In the genomic region with DNA sequence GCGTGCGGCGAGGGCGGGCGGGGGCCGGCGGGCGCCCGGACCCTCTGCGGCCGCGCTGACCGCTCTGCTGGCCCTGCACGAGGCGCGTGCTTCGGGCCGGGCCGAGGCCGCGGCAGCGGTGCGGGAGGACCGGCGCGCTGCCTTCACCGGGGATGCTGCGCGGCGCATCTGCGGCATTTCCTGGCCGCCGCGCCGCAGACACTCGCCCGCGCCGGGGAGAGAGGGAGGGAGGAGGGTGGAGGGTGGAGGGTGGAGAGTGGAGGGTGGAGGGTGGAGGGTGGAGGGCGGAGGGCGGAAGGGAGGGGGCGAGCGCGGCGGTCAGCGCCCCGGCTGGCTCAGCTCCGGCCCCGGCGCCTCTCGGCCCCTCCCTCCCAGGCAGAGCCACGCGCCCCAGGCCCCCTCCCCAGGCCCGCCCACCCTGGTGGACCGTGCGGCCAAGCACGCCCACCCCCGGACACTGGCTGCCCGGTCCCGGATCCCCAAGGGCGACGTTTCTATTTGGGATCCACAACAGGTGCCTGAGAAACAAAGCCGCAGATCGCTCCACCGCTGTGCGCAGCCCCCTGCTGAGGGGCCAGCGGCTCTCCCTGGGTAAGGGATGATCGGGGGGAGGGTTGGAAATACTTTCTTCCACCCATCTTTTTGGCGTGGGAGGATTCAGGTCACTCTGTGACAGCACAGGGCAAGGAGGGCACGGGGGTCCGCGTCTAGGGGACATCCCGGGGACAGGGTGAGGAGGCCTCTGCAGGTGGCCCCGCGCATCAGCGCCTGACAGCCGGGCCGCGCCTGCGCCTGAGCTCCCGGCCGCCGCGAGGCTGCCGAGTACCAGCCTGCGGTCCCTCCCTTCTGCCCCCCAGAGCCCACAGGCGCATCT, we compare ENCODE assay signal across 1 cellular context.
A peak's percentile ranks its signal among the peaks of the same experiment; 100 is the strongest.
TF ChIP-seq lines count a peak whose summit lies in the region.

No MANE protein-coding gene starts in this region.

TF ChIP-seq in HepG2, 621 proteins besides CTCF, POLR2A, EP300 and RAD21 (continued from another document and continues in another):
- TF ChIP-seq FOXK1 (CRISPR knock-in tag; IDR thresholded peaks at IDR 0.05; ENCODE audit: borderline replicate concordance, low read depth) (peak; percentile 14; the same call in 1 of the 2 replicates), GLMP (CRISPR knock-in tag; IDR thresholded peaks at IDR 0.05; ENCODE audit: borderline replicate concordance) (no peak), JARID2 (CRISPR knock-in tag; IDR thresholded peaks at IDR 0.05; ENCODE audit: insufficient replicate concordance) (peak; percentile 24), SMARCE1 (IDR thresholded peaks at IDR 0.05; ENCODE audit: borderline replicate concordance) (no peak), SMYD3 (CRISPR knock-in tag; IDR thresholded peaks at IDR 0.05) (0 out of 2 replicates have a peak, but pooled peaks have one; percentile 14), ZNF713 (CRISPR knock-in tag; IDR thresholded peaks at IDR 0.05) (no peak), REXO4 (CRISPR knock-in tag; IDR thresholded peaks at IDR 0.05; ENCODE audit: borderline replicate concordance) (no peak), ZBTB20 (CRISPR knock-in tag; IDR thresholded peaks at IDR 0.05; ENCODE audit: borderline replicate concordance, low read depth) (no peak), CEBPB (IDR thresholded peaks at IDR 0.05; ENCODE audit: borderline replicate concordance, low read depth, low read length) (no peak), DPF2 (CRISPR knock-in tag; IDR thresholded peaks at IDR 0.05; ENCODE audit: borderline replicate concordance, low read depth) (no peak), MLXIP (CRISPR knock-in tag; IDR thresholded peaks at IDR 0.05; ENCODE audit: borderline replicate concordance) (no peak), RBAK (CRISPR knock-in tag; IDR thresholded peaks at IDR 0.05) (no peak), MIER2 (CRISPR knock-in tag; IDR thresholded peaks at IDR 0.05) (no peak), CEBPZ (IDR thresholded peaks at IDR 0.05; ENCODE audit: low read length) (no peak), HNRNPUL1 (IDR thresholded peaks at IDR 0.05; ENCODE audit: low read depth, low read length) (no peak), TGIF2 (CRISPR knock-in tag; IDR thresholded peaks at IDR 0.05) (peak; percentile 68), ZFP36 (IDR thresholded peaks at IDR 0.05; ENCODE audit: borderline replicate concordance, low read depth, low read length, partially characterized antibody) (no peak), ZNF367 (CRISPR knock-in tag; IDR thresholded peaks at IDR 0.05; ENCODE audit: borderline replicate concordance) (0 out of 2 replicates have a peak, but pooled peaks have one; percentile 73), ZBTB21 (CRISPR knock-in tag; IDR thresholded peaks at IDR 0.05) (no peak), NRL (CRISPR knock-in tag; IDR thresholded peaks at IDR 0.05; ENCODE audit: borderline replicate concordance) (no peak), RFX1 (IDR thresholded peaks at IDR 0.05) (no peak), ZNF24 (IDR thresholded peaks at IDR 0.05) (no peak), ZNF549 (CRISPR knock-in tag; IDR thresholded peaks at IDR 0.05) (no peak), SMARCC2 (IDR thresholded peaks at IDR 0.05) (no peak), TRAFD1 (CRISPR knock-in tag; IDR thresholded peaks at IDR 0.05; ENCODE audit: borderline replicate concordance) (no peak), CBFB (CRISPR knock-in tag; IDR thresholded peaks at IDR 0.05) (peak; percentile 30; the same call in 1 of the 2 replicates), SRSF1 (optimal IDR thresholded peaks at IDR 0.05; ENCODE audit: low read depth, low read length) (no peak), ZBTB7A (CRISPR knock-in tag; IDR thresholded peaks at IDR 0.05) (peak; percentile 66; the same call in 1 of the 2 replicates), AGO2 (optimal IDR thresholded peaks at IDR 0.05; ENCODE audit: low read depth, low read length) (no peak), SIN3A (IDR thresholded peaks at IDR 0.05; ENCODE audit: borderline replicate concordance, low read depth, low read length) (no peak), HNRNPL (IDR thresholded peaks at IDR 0.05; ENCODE audit: low read depth, low read length) (no peak), MAFK (conservative IDR thresholded peaks at IDR 0.05 in 1 of 2, IDR thresholded peaks at IDR 0.05 in 1 of 2; ENCODE audit: low read length in 2 of 2) (no peak), SOX5 (CRISPR knock-in tag; IDR thresholded peaks at IDR 0.05; ENCODE audit: borderline replicate concordance) (no peak)
- TF ChIP-seq, protein P1, sequence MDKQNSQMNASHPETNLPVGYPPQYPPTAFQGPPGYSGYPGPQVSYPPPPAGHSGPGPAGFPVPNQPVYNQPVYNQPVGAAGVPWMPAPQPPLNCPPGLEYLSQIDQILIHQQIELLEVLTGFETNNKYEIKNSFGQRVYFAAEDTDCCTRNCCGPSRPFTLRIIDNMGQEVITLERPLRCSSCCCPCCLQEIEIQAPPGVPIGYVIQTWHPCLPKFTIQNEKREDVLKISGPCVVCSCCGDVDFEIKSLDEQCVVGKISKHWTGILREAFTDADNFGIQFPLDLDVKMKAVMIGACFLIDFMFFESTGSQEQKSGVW (CRISPR knock-in tag; IDR thresholded peaks at IDR 0.05; ENCODE audit: borderline replicate concordance), result no peak
- TF ChIP-seq, protein P2, sequence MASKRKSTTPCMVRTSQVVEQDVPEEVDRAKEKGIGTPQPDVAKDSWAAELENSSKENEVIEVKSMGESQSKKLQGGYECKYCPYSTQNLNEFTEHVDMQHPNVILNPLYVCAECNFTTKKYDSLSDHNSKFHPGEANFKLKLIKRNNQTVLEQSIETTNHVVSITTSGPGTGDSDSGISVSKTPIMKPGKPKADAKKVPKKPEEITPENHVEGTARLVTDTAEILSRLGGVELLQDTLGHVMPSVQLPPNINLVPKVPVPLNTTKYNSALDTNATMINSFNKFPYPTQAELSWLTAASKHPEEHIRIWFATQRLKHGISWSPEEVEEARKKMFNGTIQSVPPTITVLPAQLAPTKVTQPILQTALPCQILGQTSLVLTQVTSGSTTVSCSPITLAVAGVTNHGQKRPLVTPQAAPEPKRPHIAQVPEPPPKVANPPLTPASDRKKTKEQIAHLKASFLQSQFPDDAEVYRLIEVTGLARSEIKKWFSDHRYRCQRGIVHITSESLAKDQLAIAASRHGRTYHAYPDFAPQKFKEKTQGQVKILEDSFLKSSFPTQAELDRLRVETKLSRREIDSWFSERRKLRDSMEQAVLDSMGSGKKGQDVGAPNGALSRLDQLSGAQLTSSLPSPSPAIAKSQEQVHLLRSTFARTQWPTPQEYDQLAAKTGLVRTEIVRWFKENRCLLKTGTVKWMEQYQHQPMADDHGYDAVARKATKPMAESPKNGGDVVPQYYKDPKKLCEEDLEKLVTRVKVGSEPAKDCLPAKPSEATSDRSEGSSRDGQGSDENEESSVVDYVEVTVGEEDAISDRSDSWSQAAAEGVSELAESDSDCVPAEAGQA (IDR thresholded peaks at IDR 0.05; ENCODE audit: low read depth), result peak; percentile 54; the same call in 1 of the 2 replicates
- TF ChIP-seq, protein P2 (CRISPR knock-in tag; IDR thresholded peaks at IDR 0.05; ENCODE audit: borderline replicate concordance), result no peak
